Comparison of ENCODE assay signal across 14 cellular contexts in the genomic region with DNA sequence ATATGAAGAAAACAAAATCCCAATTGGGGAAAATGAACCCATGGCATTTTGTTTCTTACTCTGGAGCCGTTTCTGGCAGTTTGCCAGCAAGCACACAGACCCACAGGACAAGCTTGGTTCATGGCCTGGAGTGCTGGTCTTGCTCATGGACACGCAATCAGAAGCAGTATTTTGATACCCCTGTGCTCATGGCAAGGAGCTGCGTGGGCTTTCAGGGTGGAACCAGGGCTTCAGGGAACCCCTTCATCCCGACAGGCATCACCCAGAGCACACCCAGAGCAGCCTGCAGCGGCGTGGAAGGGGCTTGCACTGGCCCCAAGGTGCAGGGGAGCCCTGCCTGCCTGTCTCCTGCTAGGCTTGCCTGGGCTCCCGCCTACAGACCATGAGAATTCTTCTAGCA.
"Had no signal": no experiment of that assay in that cellular context is flagged by ENCODE, and none has a peak within 500 bp of the region (broad histone marks: within the 10 kb centered on the region; RNA-seq: fewer than 3 reads in every experiment).

No MANE protein-coding gene starts in this region.

- FAIRE-seq: keratinocyte, small intestine had no signal

- H3K9ac ChIP-seq: neural progenitor cell, parathyroid adenoma had no signal

- H3K27me3 ChIP-seq: cardiac muscle cell, neural progenitor cell, uterus had no signal

- H3K79me2 ChIP-seq: parathyroid adenoma had no signal

- H3K4me3 ChIP-seq: cardiac muscle cell, coronary artery, gastrocnemius medialis, neural progenitor cell, uterus had no signal

- H3K4me2 ChIP-seq: neural progenitor cell had no signal

- H2AFZ ChIP-seq: neural progenitor cell, parathyroid adenoma had no signal

- H3K27ac ChIP-seq: cardiac muscle cell, coronary artery, epithelial cell of prostate, gastrocnemius medialis, neural progenitor cell, parathyroid adenoma, uterus had no signal

- H3K9me3 ChIP-seq: gastrocnemius medialis, uterus had no signal

- DNase-seq: activated CD4-positive, alpha-beta T cell treated with anti-CD3 and anti-CD28 coated beads, Interleukin-2, amount 10 ng/mL, durations not matched to agents 7 days and 5 days; effector memory CD4-positive, alpha-beta T cell; gastrocnemius medialis; left ventricle myocardium superior; midbrain; retina; small intestine; uterus had no signal

- ATAC-seq: gastrocnemius medialis, left ventricle myocardium superior had no signal

- H3K4me1 ChIP-seq: gastrocnemius medialis, neural progenitor cell, parathyroid adenoma, uterus had no signal

- H3K36me3 ChIP-seq: cardiac muscle cell, gastrocnemius medialis, neural progenitor cell, uterus had no signal
